21 cellular contexts compared by ENCODE assay signal in the genomic region with DNA sequence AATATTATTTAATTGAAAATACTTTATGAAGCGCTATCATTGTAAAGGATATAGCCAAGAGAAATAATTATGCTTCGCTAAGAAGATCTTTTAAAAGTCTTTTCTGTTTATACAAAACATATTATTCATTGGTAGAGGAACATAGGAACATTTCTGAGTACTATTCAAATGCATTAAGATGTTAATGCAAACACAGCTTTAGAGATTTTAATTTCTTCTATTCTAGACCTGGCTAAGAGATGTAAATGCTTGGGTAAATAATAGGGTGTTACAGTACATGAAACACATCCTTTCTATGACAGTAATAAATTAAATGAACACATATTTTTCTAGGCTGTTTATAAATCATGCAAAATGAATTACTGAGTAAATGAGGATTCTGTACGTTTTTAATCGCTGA.
"Had no signal": no experiment of that assay in that cellular context is flagged by ENCODE, and none has a peak within 500 bp of the region (broad histone marks: within the 10 kb centered on the region; RNA-seq: fewer than 3 reads in every experiment).

No MANE protein-coding gene starts in this region.

- ATAC-seq: esophagus mucosa; gastrocnemius medialis; left ventricle myocardium superior; lower lobe of right lung; naive thymus-derived CD8-positive, alpha-beta T cell; sciatic nerve; stimulated activated effector memory CD8-positive, alpha-beta T cell treated with anti-CD3 and anti-CD28 coated beads, Interleukin-12 subunit alpha, Interleukin-12 subunit beta, amount 100 ng/mL, for 72 hours had no signal

- H3K27me3 Mint-ChIP-seq: dendritic cell treated with granulocyte-macrophage colony-stimulating factor and Interleukin-4, amounts not matched to agents 40 ng/mL and 50 ng/mL, for 4 days; naive thymus-derived CD8-positive, alpha-beta T cell had no signal

- H3K36me3 Mint-ChIP-seq: naive thymus-derived CD8-positive, alpha-beta T cell; stimulated activated effector memory CD8-positive, alpha-beta T cell treated with anti-CD3 and anti-CD28 coated beads, Interleukin-12 subunit alpha, Interleukin-12 subunit beta, amount 100 ng/mL, for 72 hours had no signal

- H3K27ac Mint-ChIP-seq: dendritic cell treated with granulocyte-macrophage colony-stimulating factor and Interleukin-4, amounts not matched to agents 40 ng/mL and 50 ng/mL, for 4 days; endodermal cell; naive thymus-derived CD8-positive, alpha-beta T cell; nephron progenitor cell; stimulated activated effector memory CD8-positive, alpha-beta T cell treated with anti-CD3 and anti-CD28 coated beads, Interleukin-12 subunit alpha, Interleukin-12 subunit beta, amount 100 ng/mL, for 72 hours had no signal

- H3K4me1 Mint-ChIP-seq: naive thymus-derived CD8-positive, alpha-beta T cell; nephron progenitor cell; stimulated activated effector memory CD8-positive, alpha-beta T cell treated with anti-CD3 and anti-CD28 coated beads, Interleukin-12 subunit alpha, Interleukin-12 subunit beta, amount 100 ng/mL, for 72 hours had no signal

- H3K4me3 Mint-ChIP-seq: dendritic cell treated with granulocyte-macrophage colony-stimulating factor and Interleukin-4, amounts not matched to agents 40 ng/mL and 50 ng/mL, for 4 days; endodermal cell; naive thymus-derived CD8-positive, alpha-beta T cell; nephron progenitor cell; stimulated activated effector memory CD8-positive, alpha-beta T cell treated with anti-CD3 and anti-CD28 coated beads, Interleukin-12 subunit alpha, Interleukin-12 subunit beta, amount 100 ng/mL, for 72 hours had no signal

- DNase-seq: effector CD8-positive, alpha-beta T cell; endodermal cell; foreskin fibroblast; gastrocnemius medialis; head of caudate nucleus; left ventricle myocardium superior; lower lobe of right lung; naive thymus-derived CD8-positive, alpha-beta T cell; nephron progenitor cell; nucleus accumbens; stimulated activated CD4-positive, alpha-beta T cell treated with anti-CD3 and anti-CD28 coated beads, Interleukin-2, amount 100 ng/mL, for 24 hours; stimulated activated CD4-positive, alpha-beta T cell treated with anti-CD3 and anti-CD28 coated beads, Interleukin-4, amount 100 ng/mL, for 24 hours; stimulated activated naive CD4-positive, alpha-beta T cell treated with Interleukin-2 at 50 U/mL for 16 hours; stomach; thyroid gland; trophoblast cell had no signal

- FAIRE-seq: keratinocyte had no signal

- H3K9me3 Mint-ChIP-seq: endodermal cell; naive thymus-derived CD8-positive, alpha-beta T cell; nephron progenitor cell; stimulated activated effector memory CD8-positive, alpha-beta T cell treated with anti-CD3 and anti-CD28 coated beads, Interleukin-12 subunit alpha, Interleukin-12 subunit beta, amount 100 ng/mL, for 72 hours had no signal
